21 cellular contexts compared by ENCODE assay signal in genomic region chr22:29610780-29611179, GRCh38. TPM values are rescaled to one million over a fixed set of nuclear protein-coding genes. Genes with fewer than 3 reads are reported as not detected.
DNase-seq lines count a peak whose midpoint lies in the region; ATAC-seq, FAIRE-seq and TF ChIP-seq lines count a peak whose summit lies in the region.
"Had no signal": no experiment of that assay in that cellular context is flagged by ENCODE, and none has a peak within 500 bp of the region (broad histone marks: within the 10 kb centered on the region; RNA-seq: fewer than 3 reads in every experiment).

No MANE protein-coding gene starts in this region.

- no peaks in the 10 kb centered on the region for H3K27me3 ChIP-seq in PC-9 (ENCODE audit: insufficient read depth, low read depth)
- H3K27me3 ChIP-seq in K562 (ENCODE audit: control insufficient read depth in 2 of 2, insufficient read depth in 2 of 2, low read length in 2 of 2) = no peaks in the 10 kb centered on the region
- H3K27me3 ChIP-seq in suprapubic skin = no peaks in the 10 kb centered on the region
- H3K27me3 ChIP-seq: BLaER1 treated with 17β-estradiol and CSF1 and Interleukin-3, amounts not matched to agents 10 nM and 100 nM had no signal

- ATAC-seq in K562 = no peak
- ATAC-seq: A549; CD8-positive, alpha-beta T cell; GM12878 had no signal

- H3K27ac ChIP-seq in PC-9 = 0 out of 2 replicates have a peak overlapping the region, but pooled peaks have one; percentile 1
- H3K27ac ChIP-seq in K562 (ENCODE audit: extremely low read depth, low read depth, low read length) = no peak overlapping the region
- no peak overlapping the region for H3K27ac ChIP-seq in suprapubic skin
- H3K27ac ChIP-seq: 22Rv1; A549; BLaER1 treated with 17β-estradiol and CSF1 and Interleukin-3, amounts not matched to agents 10 nM and 100 nM; C4-2B had no signal

- H3K9ac ChIP-seq in K562 (ENCODE audit: insufficient read depth in 1 of 2, low read depth in 2 of 2, low read length in 2 of 2) = no peak overlapping the region
- H3K9ac ChIP-seq: BLaER1 treated with 17β-estradiol and CSF1 and Interleukin-3, amounts not matched to agents 10 nM and 100 nM had no signal

- 38% methylated on average over 1 of the region's 1 CpG for WGBS in K562 (ENCODE audit: insufficient coverage, low coverage, missing lambda C conversion rate)
- WGBS in suprapubic skin = 78% methylated on average over 1 of the region's 1 CpG

- H3K4me1 ChIP-seq in PC-9 (replicated peaks; ENCODE audit: insufficient read depth) = peaks cover 12% of the 10 kb centered on the region
- no peaks in the 10 kb centered on the region; a peak in 1 of 5 replicates for H3K4me1 ChIP-seq in K562 (replicated peaks in 1 of 2; ENCODE audit: control insufficient read depth in 2 of 2, insufficient read depth in 2 of 2, low read length in 2 of 2)
- peaks cover under 1% of the 10 kb centered on the region for H3K4me1 ChIP-seq in suprapubic skin
- H3K4me1 ChIP-seq: Caco-2 had no signal

- TF ChIP-seq RAD21 in K562 (CRISPR knock-in tag; conservative IDR thresholded peaks at IDR 0.05 in 1 of 2, IDR thresholded peaks at IDR 0.05 in 1 of 2) = no peak

- POLR2A ChIA-PET in PC-9 (lab: Charles Lee; ENCODE audit: unreplicated experiment) (no interaction called here), K562 (lab: Yijun Ruan, JAX) (no interaction called here)

- no peak overlapping the region for H3K4me3 ChIP-seq in PC-9
- no peak overlapping the region for H3K4me3 ChIP-seq in K562
- H3K4me3 ChIP-seq in suprapubic skin = no peak overlapping the region
- H3K4me3 ChIP-seq: A549; BLaER1 treated with 17β-estradiol and CSF1 and Interleukin-3, amounts not matched to agents 10 nM and 100 nM; GM12878 had no signal

- intact Hi-C loops in PC-9 (cut with micrococcal nuclease; ENCODE audit: unreplicated experiment) = no loop called here
- intact Hi-C loops in K562 (cut with micrococcal nuclease) = no loop called here

- FAIRE-seq in G401.6 (lab: Jason Lieb, UNC) (peak; percentile 70), K562 (lab: Jason Lieb, UNC) (no peak)
- FAIRE-seq: A549, D721Med, GM12878, GM12892, GM18507, GM19239 had no signal

- in situ Hi-C loops in K562 (cut with MboI) = no loop called here

- no peaks in the 10 kb centered on the region; the same call in 1 of the 2 replicates for H3K36me3 ChIP-seq in PC-9 (ENCODE audit: low read depth)
- H3K36me3 ChIP-seq in K562 (ENCODE audit: control insufficient read depth, insufficient read depth, low read length) = peaks cover 20% of the 10 kb centered on the region; the same call in 1 of the 3 replicates
- no peaks in the 10 kb centered on the region for H3K36me3 ChIP-seq in suprapubic skin

- CTCF ChIA-PET in PC-9 (lab: Charles Lee) = no interaction called here
- CTCF ChIA-PET in K562 (lab: Yijun Ruan, JAX; ENCODE audit: low intra/inter-chr PET ratio) = no interaction called here

- no peak overlapping the region for H2AFZ ChIP-seq in PC-9
- no peak overlapping the region for H2AFZ ChIP-seq in K562 (ENCODE audit: low read depth, low read length)

- H3K9me1 ChIP-seq in K562 (ENCODE audit: control insufficient read depth, insufficient read depth, low read length) = no peaks in the 10 kb centered on the region

- BruUV-seq in PC-9 (replicated peaks; lab: Mats Ljungman, UMichigan) = no TSS peak
- BruUV-seq in K562 (replicated peaks; lab: Mats Ljungman, UMichigan) = no TSS peak

- TF ChIP-seq CTCF in PC-9 (conservative IDR thresholded peaks at IDR 0.05) = no peak
- no peak for TF ChIP-seq CTCF in K562 (IDR thresholded peaks at IDR 0.05 in 2 of 3, conservative IDR thresholded peaks at IDR 0.05 in 1 of 3; ENCODE audit: insufficient read depth in 2 of 3, low read depth in 1 of 3, low read length in 3 of 3)
- no peak for TF ChIP-seq CTCF in suprapubic skin (IDR thresholded peaks at IDR 0.05)

- H3K9me2 ChIP-seq in PC-9 (ENCODE audit: insufficient read depth) = no peaks in the 10 kb centered on the region

- no peak for DNase-seq in PC-9
- DNase-seq in K562 (ENCODE audit: extremely low read depth in 1 of 4, low spot score in 3 of 4) = no peak
- no peak for DNase-seq in NCI-H82 (lab: John Stamatoyannopoulos, UW)
- DNase-seq in suprapubic skin (ENCODE audit: low spot score in 2 of 2) = no peak
- DNase-seq: AML-193; Caco-2; Calu3; CD4-positive, alpha-beta T cell; CD8-positive, alpha-beta T cell; DMS79 treated with DMSO at 0.1 percent for 48 hours; GDM1 had no signal

- peaks cover 17% of the 10 kb centered on the region for H3F3A ChIP-seq in PC-9 (ENCODE audit: insufficient read depth, low read depth)

- H4K20me1 ChIP-seq in PC-9 (ENCODE audit: insufficient read depth) = no peaks in the 10 kb centered on the region
- H4K20me1 ChIP-seq in K562 (replicated peaks; ENCODE audit: control insufficient read depth, insufficient read depth, low read length) = no peaks in the 10 kb centered on the region

- H3K79me2 ChIP-seq in PC-9 (ENCODE audit: low read depth) (peaks cover 100% of the 10 kb centered on the region), K562 (ENCODE audit: control insufficient read depth, insufficient read depth, low read length) (peaks cover 53% of the 10 kb centered on the region)

- H3K4me2 ChIP-seq in PC-9 (no peak overlapping the region), K562 (ENCODE audit: insufficient read depth, low read length) (no peak overlapping the region)
- H3K4me2 ChIP-seq: A549; BLaER1 treated with 17β-estradiol and CSF1 and Interleukin-3, amounts not matched to agents 10 nM and 100 nM had no signal

- TF ChIP-seq EP300 in K562 (IDR thresholded peaks at IDR 0.05; ENCODE audit: low read length) = no peak
- TF ChIP-seq EP300 in suprapubic skin (IDR thresholded peaks at IDR 0.05) = no peak

- H3K9me3 ChIP-seq in PC-9 (ENCODE audit: insufficient read depth, low read depth) = no peaks in the 10 kb centered on the region
- no peaks in the 10 kb centered on the region for H3K9me3 ChIP-seq in K562 (replicated peaks; ENCODE audit: control insufficient read depth, insufficient read depth, low read depth, low read length)
- H3K9me3 ChIP-seq in suprapubic skin = no peaks in the 10 kb centered on the region

- TF ChIP-seq POLR2A in K562 (conservative IDR thresholded peaks at IDR 0.05) (no peak), suprapubic skin (IDR thresholded peaks at IDR 0.05) (no peak)

RNA-seq across cellular contexts. Expression of gene NF2, which starts 7.3 kb away (rescaled TPM):
- total RNA-seq in PC-9 (2021) (58.5 and 73.2 TPM in 2 replicates), K562 (2014; rRNA removed) (20.2 and 24.9 TPM in 2 replicates), K562 (2014; rRNA removed; fragmentation: Illumina TruSeq; extraction: Trizol) (21.7 and 22.4 TPM in 2 replicates), K562 (2015; rRNA removed; fragmentation: Illumina TruSeq; extraction: Trizol) (19.5 and 20.0 TPM in 2 replicates), K562 (2021) (32.5 and 33.8 TPM in 2 replicates), suprapubic skin (10 to 100 TPM; 32.4 to 36.8 (median 34.4) TPM)
- total RNA-seq in K562 (2011; cell fraction: chromatin; rRNA removed; ENCODE audit: low replicate concordance) = 30.7 and 40.6 TPM in 2 replicates
- 21.0 and 23.7 TPM in 2 replicates for total RNA-seq in K562 (2011; cell fraction: nucleolus; rRNA removed)
- total RNA-seq in K562 (2011; cell fraction: nucleoplasm; rRNA removed) = 26.1 and 26.9 TPM in 2 replicates
- polyA plus RNA-seq in K562 (2011; rRNA removed) (11.8 and 15.2 TPM in 2 replicates), K562 (2014; fragmentation: Illumina TruSeq; extraction: Trizol) (9.1 TPM in 2 replicates), K562 (2014; fragmentation: Nextera tagmentation; extraction: Ambion mirVana) (1 to 10 TPM; 2.2 to 2.8 TPM), K562 (2014; rRNA removed) (11.5 and 14.2 TPM in 2 replicates)
- 9.0 and 14.5 TPM in 2 replicates for polyA plus RNA-seq in K562 (2011; cell fraction: cytosol; rRNA removed)
- polyA plus RNA-seq in K562 (2011; cell fraction: nucleus; rRNA removed) = 6.9 and 8.0 TPM in 2 replicates
- polyA plus RNA-seq in K562 (2012) = 5.3 and 7.7 TPM in 2 replicates
- polyA minus RNA-seq in K562 (2011; rRNA and poly(A)+ RNA removed) = 28.1 and 37.4 TPM in 2 replicates
- polyA minus RNA-seq in K562 (2011; cell fraction: cytosol; rRNA and poly(A)+ RNA removed) = 16.1 and 17.8 TPM in 2 replicates
- polyA minus RNA-seq in K562 (2011; cell fraction: nucleus; rRNA and poly(A)+ RNA removed) = 8.5 and 14.0 TPM in 2 replicates

RNA-seq across cellular contexts. Expression of gene NIPSNAP1, which starts 29.9 kb away (rescaled TPM):
- total RNA-seq in PC-9 (2021) (84.9 and 100 TPM in 2 replicates), K562 (2014; rRNA removed) (22.4 and 27.9 TPM in 2 replicates), K562 (2014; rRNA removed; fragmentation: Illumina TruSeq; extraction: Trizol) (26.0 and 27.3 TPM in 2 replicates), K562 (2015; rRNA removed; fragmentation: Illumina TruSeq; extraction: Trizol) (21.0 and 21.4 TPM in 2 replicates), K562 (2021) (24.1 and 24.8 TPM in 2 replicates), suprapubic skin (10 to 100 TPM; 13.1 to 38.3 (median 20.9) TPM)
- 25.2 and 45.8 TPM in 2 replicates for total RNA-seq in K562 (2011; cell fraction: chromatin; rRNA removed; ENCODE audit: low replicate concordance)
- 29.2 and 30.9 TPM in 2 replicates for total RNA-seq in K562 (2011; cell fraction: nucleolus; rRNA removed)
- total RNA-seq in K562 (2011; cell fraction: nucleoplasm; rRNA removed) = 33.9 and 44.9 TPM in 2 replicates
- polyA plus RNA-seq in K562 (2011; rRNA removed) (55.0 and 57.1 TPM in 2 replicates), K562 (2014; fragmentation: Illumina TruSeq; extraction: Trizol) (31.9 and 35.0 TPM in 2 replicates), K562 (2014; fragmentation: Nextera tagmentation; extraction: Ambion mirVana) (10 to 100 TPM; 10.2 to 13.5 TPM), K562 (2014; rRNA removed) (26.4 and 32.0 TPM in 2 replicates)
- polyA plus RNA-seq in K562 (2011; cell fraction: cytosol; rRNA removed) = 39.0 and 41.9 TPM in 2 replicates
- polyA plus RNA-seq in K562 (2011; cell fraction: nucleus; rRNA removed) = 26.0 and 27.4 TPM in 2 replicates
- polyA plus RNA-seq in K562 (2012) = 27.7 and 40.8 TPM in 2 replicates
- polyA minus RNA-seq in K562 (2011; rRNA and poly(A)+ RNA removed) = 24.9 and 25.8 TPM in 2 replicates
- polyA minus RNA-seq in K562 (2011; cell fraction: cytosol; rRNA and poly(A)+ RNA removed) = 19.2 and 21.1 TPM in 2 replicates
- 7.9 and 11.9 TPM in 2 replicates for polyA minus RNA-seq in K562 (2011; cell fraction: nucleus; rRNA and poly(A)+ RNA removed)

RNA-seq across cellular contexts. Expression of gene THOC5, which starts 57.2 kb away (rescaled TPM):
- total RNA-seq in PC-9 (2021) (42.3 and 50.2 TPM in 2 replicates), K562 (2014; rRNA removed) (50.9 and 56.5 TPM in 2 replicates), K562 (2014; rRNA removed; fragmentation: Illumina TruSeq; extraction: Trizol) (49.3 and 51.4 TPM in 2 replicates), K562 (2015; rRNA removed; fragmentation: Illumina TruSeq; extraction: Trizol) (44.7 and 45.3 TPM in 2 replicates), K562 (2021) (71.2 and 75.1 TPM in 2 replicates), suprapubic skin (10 to 100 TPM; 19.8 to 41.5 (median 27.8) TPM)
- total RNA-seq in K562 (2011; cell fraction: chromatin; rRNA removed; ENCODE audit: low replicate concordance) = 114 and 141 TPM in 2 replicates
- 84.7 and 85.2 TPM in 2 replicates for total RNA-seq in K562 (2011; cell fraction: nucleolus; rRNA removed)
- 72.6 and 76.2 TPM in 2 replicates for total RNA-seq in K562 (2011; cell fraction: nucleoplasm; rRNA removed)
- polyA plus RNA-seq in K562 (2011; rRNA removed) (60.0 and 64.3 TPM in 2 replicates), K562 (2014; fragmentation: Illumina TruSeq; extraction: Trizol) (55.8 and 56.8 TPM in 2 replicates), K562 (2014; fragmentation: Nextera tagmentation; extraction: Ambion mirVana) (10 to 100 TPM; 46.3 to 96.5 TPM), K562 (2014; rRNA removed) (46.8 and 47.9 TPM in 2 replicates)
- polyA plus RNA-seq in K562 (2011; cell fraction: cytosol; rRNA removed) = 47.4 and 54.4 TPM in 2 replicates
- polyA plus RNA-seq in K562 (2011; cell fraction: nucleus; rRNA removed) = 50.4 and 52.8 TPM in 2 replicates
- 49.5 and 66.4 TPM in 2 replicates for polyA plus RNA-seq in K562 (2012)
- polyA minus RNA-seq in K562 (2011; rRNA and poly(A)+ RNA removed) = 80.4 and 90.7 TPM in 2 replicates
- polyA minus RNA-seq in K562 (2011; cell fraction: cytosol; rRNA and poly(A)+ RNA removed) = 44.9 and 47.3 TPM in 2 replicates
- polyA minus RNA-seq in K562 (2011; cell fraction: nucleus; rRNA and poly(A)+ RNA removed) = 20.9 and 31.4 TPM in 2 replicates
